In genomic region chr3:54698059-54698458, GRCh38 we compare ENCODE assay signal across 20 cellular contexts.
"Had no signal": no experiment of that assay in that cellular context is flagged by ENCODE, and none has a peak within 500 bp of the region (broad histone marks: within the 10 kb centered on the region; RNA-seq: fewer than 3 reads in every experiment).

No MANE protein-coding gene starts in this region.

- H3K9me3 ChIP-seq: left ventricle myocardium inferior, tibial artery had no signal

- H3K4me1 ChIP-seq: left ventricle myocardium inferior, tibial artery had no signal

- H3K9me3 Mint-ChIP-seq: activated B cell treated with CpG ODN at 0.5 μM for 24 hours; activated CD4-positive, alpha-beta memory T cell treated with anti-CD3 and anti-CD28 coated beads, Interleukin-2, amount 10 ng/mL, durations not matched to agents 7 days and 5 days had no signal

- DNase-seq: activated B cell treated with CpG ODN at 0.5 μM for 24 hours; activated CD4-positive, alpha-beta memory T cell treated with anti-CD3 and anti-CD28 coated beads, Interleukin-2, amount 10 ng/mL, durations not matched to agents 7 days and 5 days; activated CD4-positive, alpha-beta T cell treated with anti-CD3 and anti-CD28 coated beads for 48 hours; activated CD8-positive, alpha-beta memory T cell treated with anti-CD3 and anti-CD28 coated beads, Interleukin-2, amount 10 ng/mL, durations not matched to agents 7 days and 5 days; dermis blood vessel endothelial cell; effector memory CD8-positive, alpha-beta T cell; foreskin melanocyte; hypothalamus; kidney; left ventricle myocardium inferior; nucleus accumbens; right cardiac atrium; stimulated activated naive CD8-positive, alpha-beta T cell treated with anti-CD3 and anti-CD28 coated beads, Interleukin-15, Interleukin-2, amounts not matched to agents 100 U/mL and 50 U/mL, for 24 hours; substantia nigra; T-cell; tibial artery had no signal

- ATAC-seq: activated CD8-positive, alpha-beta memory T cell treated with anti-CD3 and anti-CD28 coated beads, Interleukin-2, amount 10 ng/mL, durations not matched to agents 7 days and 5 days; effector memory CD8-positive, alpha-beta T cell; right cardiac atrium; stimulated activated naive CD8-positive, alpha-beta T cell treated with anti-CD3 and anti-CD28 coated beads, Interleukin-15, Interleukin-2, amounts not matched to agents 100 U/mL and 50 U/mL, for 24 hours; T-cell had no signal

- H3K4me3 Mint-ChIP-seq: activated B cell treated with CpG ODN at 0.5 μM for 24 hours; activated CD4-positive, alpha-beta memory T cell treated with anti-CD3 and anti-CD28 coated beads, Interleukin-2, amount 10 ng/mL, durations not matched to agents 7 days and 5 days; activated CD8-positive, alpha-beta memory T cell treated with anti-CD3 and anti-CD28 coated beads, Interleukin-2, amount 10 ng/mL, durations not matched to agents 7 days and 5 days; activated naive CD8-positive, alpha-beta T cell; effector memory CD8-positive, alpha-beta T cell; T-cell had no signal

- H3K36me3 Mint-ChIP-seq: activated CD8-positive, alpha-beta memory T cell treated with anti-CD3 and anti-CD28 coated beads, Interleukin-2, amount 10 ng/mL, durations not matched to agents 7 days and 5 days; activated naive CD8-positive, alpha-beta T cell; T-cell had no signal

- H3K27me3 ChIP-seq: cardiac muscle cell, tibial artery had no signal

- H3K36me3 ChIP-seq: cardiac muscle cell, left ventricle myocardium inferior, tibial artery had no signal

- H3K27ac Mint-ChIP-seq: activated B cell treated with CpG ODN at 0.5 μM for 24 hours; activated CD4-positive, alpha-beta memory T cell treated with anti-CD3 and anti-CD28 coated beads, Interleukin-2, amount 10 ng/mL, durations not matched to agents 7 days and 5 days; activated CD8-positive, alpha-beta memory T cell treated with anti-CD3 and anti-CD28 coated beads, Interleukin-2, amount 10 ng/mL, durations not matched to agents 7 days and 5 days; activated naive CD8-positive, alpha-beta T cell; effector memory CD8-positive, alpha-beta T cell; T-cell had no signal

- H3K4me3 ChIP-seq: cardiac muscle cell, left ventricle myocardium inferior, skin epidermis, tibial artery had no signal

- H3K4me1 Mint-ChIP-seq: activated B cell treated with CpG ODN at 0.5 μM for 24 hours; activated CD4-positive, alpha-beta memory T cell treated with anti-CD3 and anti-CD28 coated beads, Interleukin-2, amount 10 ng/mL, durations not matched to agents 7 days and 5 days; activated CD8-positive, alpha-beta memory T cell treated with anti-CD3 and anti-CD28 coated beads, Interleukin-2, amount 10 ng/mL, durations not matched to agents 7 days and 5 days; T-cell had no signal

- H3K27me3 Mint-ChIP-seq: activated B cell treated with CpG ODN at 0.5 μM for 24 hours; activated CD4-positive, alpha-beta memory T cell treated with anti-CD3 and anti-CD28 coated beads, Interleukin-2, amount 10 ng/mL, durations not matched to agents 7 days and 5 days; activated CD8-positive, alpha-beta memory T cell treated with anti-CD3 and anti-CD28 coated beads, Interleukin-2, amount 10 ng/mL, durations not matched to agents 7 days and 5 days; activated naive CD8-positive, alpha-beta T cell; effector memory CD8-positive, alpha-beta T cell had no signal

- H3K27ac ChIP-seq: cardiac muscle cell, epithelial cell of prostate, left ventricle myocardium inferior, tibial artery had no signal
